In genomic region chr14:53894456-53894855, GRCh38 we compare ENCODE assay signal across 10 cellular contexts.
A peak's percentile ranks its signal among the peaks of the same experiment; 100 is the strongest.
DNase-seq lines count a peak whose midpoint lies in the region; ATAC-seq, FAIRE-seq and TF ChIP-seq lines count a peak whose summit lies in the region.
"Had no signal": no experiment of that assay in that cellular context is flagged by ENCODE, and none has a peak within 500 bp of the region (broad histone marks: within the 10 kb centered on the region; RNA-seq: fewer than 3 reads in every experiment).

No MANE protein-coding gene starts in this region.

- H3K36me3 ChIP-seq in small intestine (ENCODE audit: control insufficient read depth in 2 of 2, insufficient read depth in 2 of 2, low read length in 2 of 2): no peaks in the 10 kb centered on the region
- no peaks in the 10 kb centered on the region for H3K36me3 ChIP-seq in HAP-1 (replicated peaks)

- peaks cover 0 to 2% of the 10 kb centered on the region in 2 donors for H3K4me1 ChIP-seq in small intestine (ENCODE audit: control insufficient read depth in 2 of 2, insufficient read depth in 1 of 2, low read depth in 1 of 2, low read length in 1 of 2)
- 0 out of 2 replicates have a peak, but pooled peaks cover 2% of the 10 kb centered on the region for H3K4me1 ChIP-seq in HAP-1

- no peak for FAIRE-seq in small intestine (lab: Jason Lieb, UNC)

- H3K27me3 ChIP-seq in small intestine (ENCODE audit: control insufficient read depth in 2 of 2, insufficient read depth in 2 of 2, low read length in 2 of 2) (no peaks in the 10 kb centered on the region), HAP-1 (ENCODE audit: low read depth) (no peaks in the 10 kb centered on the region)

- H3K27ac ChIP-seq in small intestine (ENCODE audit: low read depth in 1 of 2, low read length in 1 of 2): no peak overlapping the region

- CTCF ChIA-PET in HEK293T (lab: Yijun Ruan, JAX): interaction anchor here (0.6 kb wide), 1 partner anchor 212 kb away, joined by 3 read pairs; no protein-coding TSS in a partner anchor

- TF ChIP-seq CTCF in fibroblast of pulmonary artery (IDR thresholded peaks at IDR 0.05; ENCODE audit: low read length, missing control alignments): no peak

- H3K4me3 ChIP-seq in fibroblast of pulmonary artery (replicated peaks; ENCODE audit: low read depth, low read length) (no peak overlapping the region), small intestine (ENCODE audit: low read depth in 1 of 2, low read length in 2 of 2) (no peak overlapping the region), HAP-1 (no peak overlapping the region)

- in situ Hi-C loops in HAP-1 (cut with MboI; ENCODE audit: low sequenced_read_pairs): no loop called here

- ATAC-seq in GM21423 (IDR thresholded peaks at IDR 0.05; ENCODE audit: unreplicated experiment) (peak; percentile 81), HG03469 (IDR thresholded peaks at IDR 0.05; ENCODE audit: unreplicated experiment) (peak; percentile 93)

- H3K9me3 ChIP-seq in small intestine (ENCODE audit: control insufficient read depth, low read depth) (no peaks in the 10 kb centered on the region), HAP-1 (no peaks in the 10 kb centered on the region)

- WGBS in small intestine, 3 donors: 29 to 47% (median 41%) methylated on average over 2 of the region's 2 CpGs

- POLR2A ChIA-PET in HEK293T (lab: Yijun Ruan, JAX): no interaction called here

- DNase-seq in EL (peak; percentile 85), fibroblast of pulmonary artery (ENCODE audit: low read depth) (peak; percentile 74), small intestine (no peak), NCI-H146 treated with DMSO at 0.1 percent for 48 hours (lab: John Stamatoyannopoulos, UW; ENCODE audit: unreplicated experiment) (no peak), HEK293T (ENCODE audit: extremely low spot score) (no peak), HAP-1 (ENCODE audit: low spot score in 2 of 2) (no peak)
- DNase-seq: effector CD8-positive, alpha-beta T cell; NCI-H1436 had no signal

TF ChIP-seq in HEK293T, 16 proteins besides CTCF, POLR2A, EP300 and RAD21:
- TF ChIP-seq CTBP1 (IDR thresholded peaks at IDR 0.05; ENCODE audit: borderline replicate concordance): no peak
- no peak for TF ChIP-seq ELF4 (IDR thresholded peaks at IDR 0.05)
- no peak for TF ChIP-seq FOXA1 (IDR thresholded peaks at IDR 0.05)
- no peak for TF ChIP-seq TARDBP (IDR thresholded peaks at IDR 0.05)
- TF ChIP-seq FOXK2 (IDR thresholded peaks at IDR 0.05): no peak
- TF ChIP-seq ZNF384 (IDR thresholded peaks at IDR 0.05): no peak
- TF ChIP-seq L3MBTL2 (conservative IDR thresholded peaks at IDR 0.05): no peak
- no peak for TF ChIP-seq HDGF (IDR thresholded peaks at IDR 0.05; ENCODE audit: borderline replicate concordance)
- TF ChIP-seq BHLHE40 (IDR thresholded peaks at IDR 0.05; ENCODE audit: borderline replicate concordance): no peak

Comparison
In these comparisons a context has a peak if more than half of its experiments do, and no peak if none do; other contexts are left out.
1. DNase-seq: peak in EL (single experiment) and fibroblast of pulmonary artery (single experiment); none in small intestine (single experiment), NCI-H146 treated with DMSO at 0.1 percent for 48 hours (single experiment), HEK293T (single experiment) and HAP-1 (0 of 2).